10 cellular contexts compared by ENCODE assay signal in genomic region chr3:80564391-80564790, GRCh38.
"Had no signal": no experiment of that assay in that cellular context is flagged by ENCODE, and none has a peak within 500 bp of the region (broad histone marks: within the 10 kb centered on the region; RNA-seq: fewer than 3 reads in every experiment).

No MANE protein-coding gene starts in this region.

- DNase-seq: GM23248, GOT3, H7, HFFc6, IMR-90, KG1 had no signal

- H3K4me1 ChIP-seq: HAP-1 had no signal

- H3K27ac ChIP-seq: GM23248 had no signal

- H3K9ac ChIP-seq: GM23248 had no signal

- H3K4me3 ChIP-seq: GM23248, HAP-1, K562 had no signal

- H2AFZ ChIP-seq: GM23248 had no signal

- ATAC-seq: HCT116, K562 had no signal

- H3K27ac Mint-ChIP-seq: HFFc6 had no signal

- H3K9me3 ChIP-seq: HAP-1 had no signal

- H3K4me3 Mint-ChIP-seq: HFFc6 had no signal

- H3K36me3 ChIP-seq: HAP-1 had no signal

- FAIRE-seq: HTR-8/SVneo, K562 had no signal
